Comparison of ENCODE assay signal across 8 cellular contexts in genomic region chr21:28993293-28993629, GRCh38. TPM values are rescaled to one million over a fixed set of nuclear protein-coding genes. Genes with fewer than 3 reads are reported as not detected.
DNase-seq lines count a peak whose midpoint lies in the region; ATAC-seq, FAIRE-seq and TF ChIP-seq lines count a peak whose summit lies in the region.

No MANE protein-coding gene starts in this region.

- no peaks in the 10 kb centered on the region for H3K27me3 Mint-ChIP-seq in IgD-negative memory B cell

- POLR2A ChIA-PET in A549 (lab: Yijun Ruan, JAX): interaction anchor here (0.8 to 1.8 kb wide), 3 partner anchors 9 to 80 kb away, joined by 4 to 49 read pairs (median 6); partner anchors contain the start of genes CCT8 and USP16

- no peak for ATAC-seq in A549

- H3K36me3 Mint-ChIP-seq in IgD-negative memory B cell: no peaks in the 10 kb centered on the region

- CTCF ChIA-PET in A549 (lab: Yijun Ruan, JAX): no interaction called here

- H3K9me3 ChIP-seq in A549: no peaks in the 10 kb centered on the region
- no peaks in the 10 kb centered on the region for H3K9me3 ChIP-seq in muscle layer of colon (ENCODE audit: low read length)

- whole genome bisulfite sequencing in A549 (ENCODE audit: missing lambda C conversion rate): 29% methylated on average over 4 of the region's 4 CpGs

- peak overlapping the region; percentile 90 to 98 (median 97) for H3K4me3 Mint-ChIP-seq in IgD-negative memory B cell

- TF ChIP-seq CTCF in A549 (IDR thresholded peaks at IDR 0.05) (no peak), D721Med (IDR thresholded peaks at IDR 0.05; ENCODE audit: insufficient read depth, missing control alignments) (no peak)

- no peak for TF ChIP-seq EP300 in A549 (IDR thresholded peaks at IDR 0.05)

- H3K9me3 Mint-ChIP-seq in IgD-negative memory B cell: no peaks in the 10 kb centered on the region

- no peaks in the 10 kb centered on the region for H3K27me3 ChIP-seq in muscle layer of colon (ENCODE audit: control insufficient read depth in 1 of 2, insufficient read depth in 2 of 2, low read length in 2 of 2)

- TF ChIP-seq POLR2A in A549 (IDR thresholded peaks at IDR 0.05; ENCODE audit: low read length): no peak

- H3K4me1 Mint-ChIP-seq in IgD-negative memory B cell: peaks cover 16 to 29% (median 24%) of the 10 kb centered on the region in 3 donors

- H3K36me3 ChIP-seq in muscle layer of colon (ENCODE audit: insufficient read depth, low read length): no peaks in the 10 kb centered on the region

- H3K4me1 ChIP-seq in A549 (peaks cover 10% of the 10 kb centered on the region; the same call in 1 of the 3 replicates), muscle layer of colon (ENCODE audit: insufficient read depth, low read length) (peaks cover 20% of the 10 kb centered on the region)

- H3K27ac Mint-ChIP-seq in IgD-negative memory B cell: peak overlapping the region; percentile 68 to 95 (median 90)

- peak overlapping the region; percentile 44 for H3K9ac ChIP-seq in muscle layer of colon (ENCODE audit: low read length)

- no peak for TF ChIP-seq RAD21 in A549 (conservative IDR thresholded peaks at IDR 0.05 in 1 of 2, IDR thresholded peaks at IDR 0.05 in 1 of 2)

- peak overlapping the region; percentile 92 for H3K4me2 ChIP-seq in A549

- H3K27ac ChIP-seq in A549 (peak overlapping the region; percentile 80 to 88), caudate nucleus (ENCODE audit: low read depth, low read length) (peak overlapping the region; percentile 89), muscle layer of colon (ENCODE audit: low read depth, low read length) (peak overlapping the region; percentile 70)

- FAIRE-seq in A549 (lab: Jason Lieb, UNC): no peak
- FAIRE-seq in D721Med (lab: Jason Lieb, UNC): no peak

- H3K4me3 ChIP-seq in A549 (peak overlapping the region; percentile 94), muscle layer of colon (ENCODE audit: low read depth in 1 of 2, low read length in 2 of 2) (peak overlapping the region; percentile 49 to 93)

- DNase-seq in A549 (ENCODE audit: low read depth in 1 of 2, low spot score in 1 of 2) (no peak), caudate nucleus (lab: John Stamatoyannopoulos, UW) (no peak), D721Med (ENCODE audit: insufficient read length, low spot score) (no peak), NCI-H2107 (lab: John Stamatoyannopoulos, UW) (no peak), NCI-H1694 (lab: John Stamatoyannopoulos, UW) (no peak), DMS153 (lab: John Stamatoyannopoulos, UW) (no peak)

TF ChIP-seq in A549, 52 proteins besides CTCF, POLR2A, EP300 and RAD21:
- TF ChIP-seq SMC3 (IDR thresholded peaks at IDR 0.05): no peak
- TF ChIP-seq MAX (IDR thresholded peaks at IDR 0.05): no peak
- no peak for TF ChIP-seq USF2 (IDR thresholded peaks at IDR 0.05)
- TF ChIP-seq RFX5 (IDR thresholded peaks at IDR 0.05): no peak
- no peak for TF ChIP-seq KDM1A (IDR thresholded peaks at IDR 0.05; ENCODE audit: low read depth)
- no peak for TF ChIP-seq CHD4 (IDR thresholded peaks at IDR 0.05; ENCODE audit: borderline replicate concordance)
- TF ChIP-seq MYC (IDR thresholded peaks at IDR 0.05; ENCODE audit: borderline replicate concordance, low read length): no peak
- no peak for TF ChIP-seq HMGXB4 (CRISPR knock-in tag; IDR thresholded peaks at IDR 0.05; ENCODE audit: borderline replicate concordance)
- no peak for TF ChIP-seq ELK1 (IDR thresholded peaks at IDR 0.05; ENCODE audit: low read depth, low read length)
- TF ChIP-seq FOXS1 (CRISPR knock-in tag; IDR thresholded peaks at IDR 0.05): no peak
- TF ChIP-seq ESRRA (IDR thresholded peaks at IDR 0.05; ENCODE audit: borderline replicate concordance, low read length): no peak
- no peak for TF ChIP-seq TFCP2L1 (CRISPR knock-in tag; IDR thresholded peaks at IDR 0.05)
- no peak for TF ChIP-seq POLR2AphosphoS2 (conservative IDR thresholded peaks at IDR 0.05; ENCODE audit: low read length)
- no peak for TF ChIP-seq HDAC2 (IDR thresholded peaks at IDR 0.05)
- TF ChIP-seq JUNB (IDR thresholded peaks at IDR 0.05): no peak
- TF ChIP-seq KDM5A (IDR thresholded peaks at IDR 0.05): no peak

RNA-seq across cellular contexts. Expression of gene LTN1, which starts 0.6 kb away (rescaled TPM):
- polyA plus RNA-seq in A549 (2011; rRNA removed) (12.3 and 13.9 TPM in 2 replicates), A549 (2017; fragmentation: RNase III; extraction: RNeasy Plus Mini Kit Qiagen cat#74134 plus additional on column Dnase treatment) (6.6 to 7.0 TPM (median 6.9 TPM) in 3 replicates), IgD-negative memory B cell (15.6 TPM)
- polyA plus RNA-seq in A549 (2012; cell fraction: cytosol; rRNA removed): 1.3 and 1.5 TPM in 2 replicates
- polyA plus RNA-seq in A549 (2012; cell fraction: nucleus; rRNA removed): 1.4 and 2.2 TPM in 2 replicates
- polyA minus RNA-seq in A549 (2011; rRNA and poly(A)+ RNA removed): 17.4 and 17.8 TPM in 2 replicates

RNA-seq across cellular contexts. Expression of gene RWDD2B, which starts 25.9 kb away (rescaled TPM):
- polyA plus RNA-seq in A549 (2011; rRNA removed): 17.7 and 25.4 TPM in 2 replicates
- polyA plus RNA-seq in A549 (2012; cell fraction: cytosol; rRNA removed): 5.9 and 6.0 TPM in 2 replicates
- polyA plus RNA-seq in A549 (2012; cell fraction: nucleus; rRNA removed): 1.4 and 2.2 TPM in 2 replicates
- 15.7 to 17.4 TPM (median 16.0 TPM) in 3 replicates for polyA plus RNA-seq in A549 (2017; fragmentation: RNase III; extraction: RNeasy Plus Mini Kit Qiagen cat#74134 plus additional on column Dnase treatment)
- polyA minus RNA-seq in A549 (2011; rRNA and poly(A)+ RNA removed): 5.7 and 5.8 TPM in 2 replicates
- 13.0 TPM for polyA plus RNA-seq in IgD-negative memory B cell

RNA-seq across cellular contexts. Expression of gene USP16, which starts 31.2 kb away (rescaled TPM):
- polyA plus RNA-seq in A549 (2011; rRNA removed) (27.1 and 40.7 TPM in 2 replicates), A549 (2017; fragmentation: RNase III; extraction: RNeasy Plus Mini Kit Qiagen cat#74134 plus additional on column Dnase treatment) (23.6 to 27.0 TPM (median 26.5 TPM) in 3 replicates), IgD-negative memory B cell (25.7 TPM)
- polyA plus RNA-seq in A549 (2012; cell fraction: cytosol; rRNA removed): 5.9 and 6.5 TPM in 2 replicates
- polyA plus RNA-seq in A549 (2012; cell fraction: nucleus; rRNA removed): 4.1 and 6.4 TPM in 2 replicates
- 9.5 and 11.1 TPM in 2 replicates for polyA minus RNA-seq in A549 (2011; rRNA and poly(A)+ RNA removed)
